Comparison of ENCODE assay signal across 11 cellular contexts in genomic region chr20:24051160-24051559, GRCh38.
"Had no signal": no experiment of that assay in that cellular context is flagged by ENCODE, and none has a peak within 500 bp of the region (broad histone marks: within the 10 kb centered on the region; RNA-seq: fewer than 3 reads in every experiment).

No MANE protein-coding gene starts in this region.

- H3K9me3 Mint-ChIP-seq: naive B cell had no signal

- H3K27ac Mint-ChIP-seq: naive B cell had no signal

- H3K36me3 ChIP-seq: ascending aorta, neutrophil had no signal

- H3K4me1 ChIP-seq: ascending aorta, foreskin keratinocyte had no signal

- H3K9me3 ChIP-seq: ascending aorta, neutrophil had no signal

- ATAC-seq: foreskin keratinocyte, left cardiac atrium had no signal

- H3K4me3 Mint-ChIP-seq: naive B cell had no signal

- H3K4me1 Mint-ChIP-seq: naive B cell had no signal

- H3K27ac ChIP-seq: ascending aorta, foreskin keratinocyte, neutrophil, skin epidermis, VCaP had no signal

- DNase-seq: activated T-cell treated with anti-CD3 and anti-CD28 coated beads, Interleukin-2, amount 50 U/mL, for 48 hours; foreskin keratinocyte; left cardiac atrium; midbrain; naive B cell; SW 1271 had no signal

- H3K4me3 ChIP-seq: ascending aorta, lung, skin epidermis had no signal

- H3K27me3 ChIP-seq: ascending aorta, foreskin keratinocyte, neutrophil had no signal

- H3K36me3 Mint-ChIP-seq: naive B cell had no signal
